9 cellular contexts compared by ENCODE assay signal in the genomic region with DNA sequence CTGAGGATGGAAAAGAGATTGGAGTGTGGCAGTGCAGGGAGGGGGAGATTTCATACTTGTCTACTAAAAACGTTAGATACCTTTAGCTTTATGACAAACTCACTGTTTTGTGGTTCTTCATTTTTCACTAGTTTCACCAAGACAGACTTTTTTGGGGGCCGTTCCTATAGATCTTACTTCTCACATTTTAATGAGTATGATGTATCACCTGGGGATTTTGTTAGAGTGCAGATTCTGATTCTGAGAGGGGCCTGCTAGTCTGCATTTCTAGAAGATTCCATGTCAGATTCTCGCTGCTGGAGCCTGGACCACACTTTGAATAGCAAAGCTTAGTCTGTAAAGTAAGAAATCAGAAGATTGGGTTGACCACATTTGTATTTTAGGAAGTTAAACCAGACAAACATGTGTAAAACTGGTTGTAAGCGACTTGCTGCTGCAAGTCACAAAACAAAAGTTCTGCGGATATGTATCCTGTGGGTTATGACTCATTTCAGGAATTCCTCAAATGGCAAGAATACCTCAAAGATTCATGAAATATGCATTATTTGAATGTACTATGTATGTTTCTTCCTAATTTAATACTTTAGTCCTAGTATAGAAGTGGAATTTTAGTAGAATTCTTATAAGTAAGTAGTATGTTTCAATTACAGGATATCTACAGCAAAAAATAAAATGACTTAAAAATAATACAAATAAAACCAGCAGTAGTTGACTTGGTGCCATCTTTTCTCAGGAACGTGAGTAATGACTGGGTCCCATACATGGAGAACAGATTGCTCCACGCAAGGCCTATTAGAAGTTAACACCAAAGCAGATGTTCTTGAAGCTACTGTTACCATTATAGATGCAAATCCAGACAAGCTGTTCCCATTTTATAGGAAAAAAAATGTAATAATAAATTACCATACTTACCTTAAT. TPM values are rescaled to one million over a fixed set of nuclear protein-coding genes. Genes with fewer than 3 reads are reported as not detected.
DNase-seq lines count a peak whose midpoint lies in the region; ATAC-seq and TF ChIP-seq lines count a peak whose summit lies in the region.
"Had no signal": no experiment of that assay in that cellular context is flagged by ENCODE, and none has a peak within 500 bp of the region (broad histone marks: within the 10 kb centered on the region; RNA-seq: fewer than 3 reads in every experiment).

No MANE protein-coding gene starts in this region.

- ATAC-seq in SK-N-SH treated with all-trans-retinoic acid at 6 μM for 48 hours = peak; percentile 95

- H3K27ac Mint-ChIP-seq in HFFc6 = peak overlapping the region; percentile 72

- H3K9me3 ChIP-seq in tibial artery (no peaks in the 10 kb centered on the region), vagina (no peaks in the 10 kb centered on the region)

- no peaks in the 10 kb centered on the region for H3K4me1 ChIP-seq in tibial artery
- H3K4me1 ChIP-seq in vagina = peaks cover 9% of the 10 kb centered on the region
- H3K4me1 ChIP-seq: parathyroid adenoma had no signal

- intact Hi-C loops in tibial artery (cut with DNase I; ENCODE audit: low total_unique reads) (no loop called here), vagina (cut with DNase I) (no loop called here)

- no peaks in the 10 kb centered on the region for H3K9me3 Mint-ChIP-seq in HFFc6

- H3K36me3 Mint-ChIP-seq in HFFc6 (ENCODE audit: low read depth) = no peaks in the 10 kb centered on the region

- H3K4me3 Mint-ChIP-seq in HFFc6 = peak overlapping the region; percentile 48

- H3K27me3 Mint-ChIP-seq in HFFc6 (ENCODE audit: insufficient read depth) = no peaks in the 10 kb centered on the region; the same call in 1 of the 2 replicates

- H3K27ac ChIP-seq in tibial artery = no peak overlapping the region
- no peak overlapping the region for H3K27ac ChIP-seq in vagina
- H3K27ac ChIP-seq: parathyroid adenoma had no signal

- DNase-seq in DMS 273 treated with DMSO at 0.1 percent for 48 hours (lab: John Stamatoyannopoulos, UW) = peak; percentile 96
- peak; percentile 75 for DNase-seq in HFFc6
- peak; percentile 63 for DNase-seq in hepatic stellate cell (ENCODE audit: low spot score)
- no peak for DNase-seq in tibial artery
- no peak for DNase-seq in nucleus accumbens (lab: John Stamatoyannopoulos, UW)
- no peak for DNase-seq in NCI-H1048 (lab: John Stamatoyannopoulos, UW)
- DNase-seq in vagina (ENCODE audit: extremely low spot score in 2 of 2) = no peak

- no peak overlapping the region for H3K4me3 ChIP-seq in tibial artery
- no peak overlapping the region for H3K4me3 ChIP-seq in vagina

- TF ChIP-seq POLR2A in vagina (IDR thresholded peaks at IDR 0.05) = no peak

- TF ChIP-seq CTCF in HFFc6 (IDR thresholded peaks at IDR 0.05) (no peak), tibial artery (IDR thresholded peaks at IDR 0.05) (no peak), vagina (IDR thresholded peaks at IDR 0.05) (no peak)

- no peaks in the 10 kb centered on the region for H3K36me3 ChIP-seq in tibial artery
- H3K36me3 ChIP-seq in vagina = no peaks in the 10 kb centered on the region

- peaks cover 46% of the 10 kb centered on the region for H3K4me1 Mint-ChIP-seq in HFFc6 (ENCODE audit: low read depth)

- H3K27me3 ChIP-seq in tibial artery (no peaks in the 10 kb centered on the region), vagina (no peaks in the 10 kb centered on the region)

TF ChIP-seq in SK-N-SH treated with all-trans-retinoic acid at 6 μM for 48 hours, 23 proteins besides CTCF, POLR2A, EP300 and RAD21:
- TF ChIP-seq CREB5 (CRISPR knock-in tag; IDR thresholded peaks at IDR 0.05; ENCODE audit: low read depth) = no peak
- TF ChIP-seq OSR1 (CRISPR knock-in tag; IDR thresholded peaks at IDR 0.05) = no peak
- TF ChIP-seq CSDC2 (CRISPR knock-in tag; IDR thresholded peaks at IDR 0.05) = no peak
- no peak for TF ChIP-seq ZFP30 (CRISPR knock-in tag; IDR thresholded peaks at IDR 0.05)
- no peak for TF ChIP-seq TSHZ2 (CRISPR knock-in tag; IDR thresholded peaks at IDR 0.05)
- no peak for TF ChIP-seq ZNF565 (CRISPR knock-in tag; conservative IDR thresholded peaks at IDR 0.05; ENCODE audit: low read depth)
- TF ChIP-seq ZNF8 (CRISPR knock-in tag; IDR thresholded peaks at IDR 0.05) = no peak
- no peak for TF ChIP-seq ZNF70 (CRISPR knock-in tag; IDR thresholded peaks at IDR 0.05)
- TF ChIP-seq, protein P1, sequence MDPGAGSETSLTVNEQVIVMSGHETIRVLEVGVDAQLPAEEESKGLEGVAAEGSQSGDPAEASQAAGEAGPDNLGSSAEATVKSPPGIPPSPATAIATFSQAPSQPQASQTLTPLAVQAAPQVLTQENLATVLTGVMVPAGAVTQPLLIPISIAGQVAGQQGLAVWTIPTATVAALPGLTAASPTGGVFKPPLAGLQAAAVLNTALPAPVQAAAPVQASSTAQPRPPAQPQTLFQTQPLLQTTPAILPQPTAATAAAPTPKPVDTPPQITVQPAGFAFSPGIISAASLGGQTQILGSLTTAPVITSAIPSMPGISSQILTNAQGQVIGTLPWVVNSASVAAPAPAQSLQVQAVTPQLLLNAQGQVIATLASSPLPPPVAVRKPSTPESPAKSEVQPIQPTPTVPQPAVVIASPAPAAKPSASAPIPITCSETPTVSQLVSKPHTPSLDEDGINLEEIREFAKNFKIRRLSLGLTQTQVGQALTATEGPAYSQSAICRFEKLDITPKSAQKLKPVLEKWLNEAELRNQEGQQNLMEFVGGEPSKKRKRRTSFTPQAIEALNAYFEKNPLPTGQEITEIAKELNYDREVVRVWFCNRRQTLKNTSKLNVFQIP (CRISPR knock-in tag; IDR thresholded peaks at IDR 0.05; ENCODE audit: borderline replicate concordance, low read depth) = no peak
- TF ChIP-seq RARB (CRISPR knock-in tag; IDR thresholded peaks at IDR 0.05) = no peak
- no peak for TF ChIP-seq CSRNP3 (CRISPR knock-in tag; IDR thresholded peaks at IDR 0.05)
- TF ChIP-seq TOX (CRISPR knock-in tag; IDR thresholded peaks at IDR 0.05; ENCODE audit: borderline replicate concordance) = no peak
- TF ChIP-seq SNAI2 (CRISPR knock-in tag; IDR thresholded peaks at IDR 0.05) = no peak
- no peak for TF ChIP-seq ZFP3 (CRISPR knock-in tag; IDR thresholded peaks at IDR 0.05)
- TF ChIP-seq GLIS3 (CRISPR knock-in tag; IDR thresholded peaks at IDR 0.05) = no peak
- no peak for TF ChIP-seq BACH2 (CRISPR knock-in tag; IDR thresholded peaks at IDR 0.05; ENCODE audit: borderline replicate concordance)

RNA-seq across cellular contexts. Expression of gene NFIL3, which starts 27.8 kb away (rescaled TPM):
- 10 to 100 TPM; 11.8 to 18.5 (median 17.4) TPM for total RNA-seq in HFFc6 (2021; fragmentation: NEBNext Ultra II Directional; extraction: Animal tissue kit (Norgen Biotek cat#: 25700))
- 132 TPM for total RNA-seq in vagina

RNA-seq across cellular contexts. Expression of gene AUH, which starts 34.1 kb away (rescaled TPM):
- total RNA-seq in HFFc6 (2021; fragmentation: NEBNext Ultra II Directional; extraction: Animal tissue kit (Norgen Biotek cat#: 25700)) = 10 to 100 TPM in 4 of 6 experiments, 1 to 10 TPM in 2; 9.8 to 11.3 (median 10.6) TPM
- total RNA-seq in vagina = 39.0 TPM

Comparison
In these comparisons a context has a peak if more than half of its experiments do, and no peak if none do; other contexts are left out.
1. DNase-seq: peak in DMS 273 treated with DMSO at 0.1 percent for 48 hours (single experiment), HFFc6 (single experiment) and hepatic stellate cell (single experiment); none in tibial artery (0 of 2), nucleus accumbens (0 of 56), NCI-H1048 (single experiment) and vagina (0 of 2).